Comparison of ENCODE assay signal across 21 cellular contexts in genomic region chr17:58965221-58965620, GRCh38.
DNase-seq lines count a peak whose midpoint lies in the region; ATAC-seq, FAIRE-seq and TF ChIP-seq lines count a peak whose summit lies in the region.
"Had no signal": no experiment of that assay in that cellular context is flagged by ENCODE, and none has a peak within 500 bp of the region (broad histone marks: within the 10 kb centered on the region; RNA-seq: fewer than 3 reads in every experiment).

No MANE protein-coding gene starts in this region.

- H3K27ac ChIP-seq in liver (ENCODE audit: low read depth in 1 of 2, low read length in 2 of 2) (no peak overlapping the region), HepG2 (ENCODE audit: extremely low read length, insufficient read depth, low read length) (no peak overlapping the region), endodermal cell (ENCODE audit: low read depth, low read length) (peak overlapping the region; percentile 46), lower lobe of right lung (no peak overlapping the region)

- no peaks in the 10 kb centered on the region for H3K36me3 Mint-ChIP-seq in endodermal cell (ENCODE audit: low read depth)

- no peaks in the 10 kb centered on the region for H3K9me3 Mint-ChIP-seq in endodermal cell

- H3K27me3 ChIP-seq in liver (ENCODE audit: control insufficient read depth in 4 of 4, insufficient read depth in 4 of 4, low read length in 3 of 4), result no peaks in the 10 kb centered on the region
- H3K27me3 ChIP-seq in HepG2 (ENCODE audit: control insufficient read depth in 1 of 2, insufficient read depth in 2 of 2, low read length in 2 of 2), result no peaks in the 10 kb centered on the region
- no peaks in the 10 kb centered on the region for H3K27me3 ChIP-seq in endodermal cell (ENCODE audit: control insufficient read depth, insufficient read depth, low read length, poor library complexity, severe bottlenecking)
- no peaks in the 10 kb centered on the region for H3K27me3 ChIP-seq in lower lobe of right lung (ENCODE audit: low read depth)

- H3K4me3 Mint-ChIP-seq in endodermal cell, result no peak overlapping the region

- intact Hi-C loops in HepG2 (cut with micrococcal nuclease; ENCODE audit: unreplicated experiment) (no loop called here), lower lobe of right lung (cut with DNase I) (no loop called here)

- ATAC-seq in HepG2 (no peak), GM19452 (IDR thresholded peaks at IDR 0.05; ENCODE audit: unreplicated experiment) (no peak), lower lobe of right lung (no peak)
- ATAC-seq: PC-3 had no signal

- TF ChIP-seq RAD21 in liver (IDR thresholded peaks at IDR 0.05) (no peak), HepG2 (CRISPR knock-in tag; IDR thresholded peaks at IDR 0.05) (no peak)

- no peaks in the 10 kb centered on the region for H3K9me3 ChIP-seq in liver (ENCODE audit: control insufficient read depth in 4 of 4, low read length in 3 of 4)
- H3K9me3 ChIP-seq in HepG2 (ENCODE audit: low read length), result no peaks in the 10 kb centered on the region
- H3K9me3 ChIP-seq in endodermal cell (ENCODE audit: control insufficient read depth, low read length), result no peaks in the 10 kb centered on the region
- H3K9me3 ChIP-seq in lower lobe of right lung, result no peaks in the 10 kb centered on the region

- H4K20me1 ChIP-seq in HepG2 (ENCODE audit: insufficient read depth, low read length), result no peaks in the 10 kb centered on the region

- in situ Hi-C loops in HepG2 (cut with HindIII; ENCODE audit: extremely low pct_ligation_motif_present, low pct_unique_long_range_greater_than_20kb), result no loop called here

- no peak for TF ChIP-seq POLR2A in HepG2 (IDR thresholded peaks at IDR 0.05; ENCODE audit: insufficient read depth in 1 of 2, low read depth in 2 of 2, low read length in 2 of 2)

- peaks cover 0 to 7% (median 2%) of the 10 kb centered on the region in 4 donors for H3K4me1 ChIP-seq in liver (ENCODE audit: control insufficient read depth in 4 of 4, insufficient read depth in 4 of 4, low read length in 3 of 4)
- H3K4me1 ChIP-seq in HepG2 (ENCODE audit: insufficient read depth, low read length), result no peaks in the 10 kb centered on the region
- no peaks in the 10 kb centered on the region for H3K4me1 ChIP-seq in endodermal cell (ENCODE audit: control insufficient read depth, insufficient read depth, low read length)
- H3K4me1 ChIP-seq in lower lobe of right lung, result no peaks in the 10 kb centered on the region

- H3K9ac ChIP-seq in liver (ENCODE audit: low read depth in 1 of 2, low read length in 2 of 2) (no peak overlapping the region), HepG2 (ENCODE audit: insufficient read depth, low read depth, low read length) (no peak overlapping the region), endodermal cell (ENCODE audit: extremely low read depth, low read length, poor library complexity, severe bottlenecking) (no peak overlapping the region)

- H3K4me3 ChIP-seq in liver (ENCODE audit: low read depth in 1 of 3, low read length in 3 of 3) (no peak overlapping the region), HepG2 (replicated peaks in 1 of 3; ENCODE audit: insufficient read depth in 1 of 3, low read depth in 2 of 3, low read length in 3 of 3) (no peak overlapping the region), endodermal cell (ENCODE audit: low read length) (no peak overlapping the region), lower lobe of right lung (no peak overlapping the region)

- no peak overlapping the region for H3K27ac Mint-ChIP-seq in endodermal cell

- POLR2A ChIA-PET in HepG2 (lab: Yijun Ruan, JAX), result no interaction called here

- DNase-seq in HepG2 (ENCODE audit: low spot score), result no peak
- no peak for DNase-seq in endodermal cell
- DNase-seq in islet precursor cell, result peak; percentile 32
- DNase-seq in RKO (ENCODE audit: low spot score), result no peak
- DNase-seq in SIG-M5 treated with dmso at 0.1 percent for 504 hours (lab: John Stamatoyannopoulos, UW; ENCODE audit: unreplicated experiment), result no peak
- no peak for DNase-seq in lower lobe of right lung
- DNase-seq: C1 segment of cervical spinal cord, DMS 273 treated with DMSO at 0.1 percent for 48 hours, GF-D8, IMR-90, Kasumi-1, MM.1S, NCI-H1092 treated with DMSO at 0.1 percent for 48 hours, NCI-H226, NCI-H526 treated with DMSO at 0.1 percent for 48 hours, PC-3 had no signal

- no peak for TF ChIP-seq CTCF in liver (IDR thresholded peaks at IDR 0.05; ENCODE audit: low read depth, low read length, missing input control)
- TF ChIP-seq CTCF in HepG2 (CRISPR knock-in tag; IDR thresholded peaks at IDR 0.05), result no peak
- TF ChIP-seq CTCF in endodermal cell (conservative IDR thresholded peaks at IDR 0.05), result no peak
- TF ChIP-seq CTCF in lower lobe of right lung (IDR thresholded peaks at IDR 0.05), result no peak

- no peak for FAIRE-seq in HepG2 (lab: Jason Lieb, UNC)
- FAIRE-seq: GM12891, GM18507, H54 had no signal

- H3K36me3 ChIP-seq in liver (ENCODE audit: control insufficient read depth in 4 of 4, insufficient read depth in 3 of 4, low read depth in 1 of 4, low read length in 3 of 4) (no peaks in the 10 kb centered on the region), HepG2 (replicated peaks in 1 of 2; ENCODE audit: control insufficient read depth in 1 of 2, insufficient read depth in 2 of 2, low read length in 2 of 2) (no peaks in the 10 kb centered on the region), endodermal cell (ENCODE audit: control insufficient read depth, insufficient read depth, low read length) (no peaks in the 10 kb centered on the region), lower lobe of right lung (no peaks in the 10 kb centered on the region)

- no peak for TF ChIP-seq EP300 in HepG2 (IDR thresholded peaks at IDR 0.05; ENCODE audit: low read depth in 2 of 2, low read length in 2 of 2)
- no peak for TF ChIP-seq EP300 in HepG2 (CRISPR knock-in tag; IDR thresholded peaks at IDR 0.05; ENCODE audit: borderline replicate concordance)

- no peak overlapping the region for H2AFZ ChIP-seq in HepG2 (ENCODE audit: low read length)

- no peaks in the 10 kb centered on the region for H3K79me2 ChIP-seq in HepG2 (ENCODE audit: insufficient read depth, low read length)

- CTCF ChIA-PET in HepG2 (lab: Yijun Ruan, JAX; ENCODE audit: low intra/inter-chr PET ratio, low total read pairs), result no interaction called here

- no TSS peak for BruUV-seq in HepG2 (replicated peaks; lab: Mats Ljungman, UMichigan)

- no peaks in the 10 kb centered on the region for H3K27me3 Mint-ChIP-seq in endodermal cell (ENCODE audit: insufficient read depth)

- H3K4me2 ChIP-seq in HepG2 (ENCODE audit: low read depth, low read length), result no peak overlapping the region

- H3K4me1 Mint-ChIP-seq in endodermal cell, result peaks cover 6% of the 10 kb centered on the region

- WGBS in liver, result 73% methylated on average over 3 of the region's 3 CpGs
- 29% methylated on average over 3 of the region's 3 CpGs for WGBS in HepG2 (ENCODE audit: low lambda C conversion rate)
- 80 to 92% methylated on average over 1 to 3 of the region's 3 CpGs for WGBS in endodermal cell (ENCODE audit: insufficient coverage in 1 of 2, insufficient read length in 1 of 2), 2 experiments

TF ChIP-seq in liver, 16 proteins besides CTCF, POLR2A, EP300 and RAD21 (continues in another document):
- TF ChIP-seq HNF4A (conservative IDR thresholded peaks at IDR 0.05), result peak in 1 of 2 donors; percentile 35
- no peak for TF ChIP-seq GABPA (IDR thresholded peaks at IDR 0.05 in 1 of 2, conservative IDR thresholded peaks at IDR 0.05 in 1 of 2)

TF ChIP-seq in HepG2, 621 proteins besides CTCF, POLR2A, EP300 and RAD21 (continues in another document):
- no peak for TF ChIP-seq ZNF746 (CRISPR knock-in tag; IDR thresholded peaks at IDR 0.05)
- no peak for TF ChIP-seq MTF2 (CRISPR knock-in tag; IDR thresholded peaks at IDR 0.05; ENCODE audit: borderline replicate concordance)
- no peak for TF ChIP-seq MATR3 (CRISPR knock-in tag; IDR thresholded peaks at IDR 0.05)
- no peak for TF ChIP-seq ZNF614 (CRISPR knock-in tag; IDR thresholded peaks at IDR 0.05; ENCODE audit: borderline replicate concordance)
- TF ChIP-seq KDM1A (CRISPR knock-in tag; IDR thresholded peaks at IDR 0.05), result no peak
- no peak for TF ChIP-seq ZNF7 (CRISPR knock-in tag; IDR thresholded peaks at IDR 0.05)
- no peak for TF ChIP-seq GRHL1 (CRISPR knock-in tag; conservative IDR thresholded peaks at IDR 0.05)
- TF ChIP-seq EEA1 (CRISPR knock-in tag; IDR thresholded peaks at IDR 0.05; ENCODE audit: borderline replicate concordance), result no peak
- no peak for TF ChIP-seq MXD3 (CRISPR knock-in tag; IDR thresholded peaks at IDR 0.05)
- TF ChIP-seq REPIN1 (CRISPR knock-in tag; IDR thresholded peaks at IDR 0.05; ENCODE audit: borderline replicate concordance, low read depth), result no peak
- TF ChIP-seq ZNF432 (CRISPR knock-in tag; IDR thresholded peaks at IDR 0.05; ENCODE audit: borderline replicate concordance), result no peak
- TF ChIP-seq SAFB2 (CRISPR knock-in tag; IDR thresholded peaks at IDR 0.05; ENCODE audit: borderline replicate concordance, low read depth), result no peak
